In genomic region chr2:62578837-62579640, GRCh38 we compare ENCODE assay signal across 9 cellular contexts.
DNase-seq lines count a peak whose midpoint lies in the region; ATAC-seq and TF ChIP-seq lines count a peak whose summit lies in the region.
"Had no signal": no experiment of that assay in that cellular context is flagged by ENCODE, and none has a peak within 500 bp of the region (broad histone marks: within the 10 kb centered on the region; RNA-seq: fewer than 3 reads in every experiment).

No MANE protein-coding gene starts in this region.

- H3K36me3 ChIP-seq in hepatocyte (replicated peaks; ENCODE audit: insufficient read depth, low read depth): no peaks in the 10 kb centered on the region

- no peaks in the 10 kb centered on the region for H3K9me3 Mint-ChIP-seq in type B pancreatic cell
- no peaks in the 10 kb centered on the region for H3K9me3 Mint-ChIP-seq in activated T-cell treated with anti-CD3 and anti-CD28 coated beads, Interleukin-2, amount 50 U/mL, for 24 hours

- H3K4me3 ChIP-seq in astrocyte of the cerebellum (ENCODE audit: low read depth, low read length) (no peak overlapping the region), hepatocyte (no peak overlapping the region)

- H3K4me2 ChIP-seq in hepatocyte: no peak overlapping the region

- H3K4me3 Mint-ChIP-seq in type B pancreatic cell: no peak overlapping the region
- no peak overlapping the region for H3K4me3 Mint-ChIP-seq in activated T-cell treated with anti-CD3 and anti-CD28 coated beads, Interleukin-2, amount 50 U/mL, for 24 hours
- H3K4me3 Mint-ChIP-seq: activated naive CD8-positive, alpha-beta T cell had no signal

- no peaks in the 10 kb centered on the region for H3K9me3 ChIP-seq in hepatocyte (ENCODE audit: low read depth)

- no peaks in the 10 kb centered on the region for H3K27me3 ChIP-seq in hepatocyte

- H3K4me1 ChIP-seq in hepatocyte (ENCODE audit: insufficient read depth): peaks cover 9% of the 10 kb centered on the region

- DNase-seq in HPDE6-E6E7 (ENCODE audit: extremely low spot score) (peak; percentile 61), astrocyte of the cerebellum (ENCODE audit: low read depth) (peak; percentile 15), hepatocyte (ENCODE audit: low spot score) (no peak), type B pancreatic cell (ENCODE audit: extremely low spot score, unreplicated experiment) (no peak)
- no peak for DNase-seq in activated T-cell treated with anti-CD3 and anti-CD28 coated beads, Interleukin-2, amount 50 U/mL, for 24 hours
- DNase-seq: activated CD4-positive, CD25-positive, alpha-beta regulatory T cell had no signal

- peak overlapping the region; percentile 12 for H3K27ac Mint-ChIP-seq in type B pancreatic cell
- H3K27ac Mint-ChIP-seq in activated T-cell treated with anti-CD3 and anti-CD28 coated beads, Interleukin-2, amount 50 U/mL, for 24 hours: no peak overlapping the region
- H3K27ac Mint-ChIP-seq: activated naive CD8-positive, alpha-beta T cell had no signal

- H2AFZ ChIP-seq in hepatocyte: no peak overlapping the region

- no peak for ATAC-seq in HG03354 (IDR thresholded peaks at IDR 0.05; ENCODE audit: poor library complexity, severe bottlenecking, unreplicated experiment)
- ATAC-seq in GM18867 (IDR thresholded peaks at IDR 0.05; ENCODE audit: unreplicated experiment): no peak

- WGBS in hepatocyte (ENCODE audit: low lambda C conversion rate, missing lambda C conversion rate): 77% methylated on average over 7 of the region's 7 CpGs

- peaks cover 19% of the 10 kb centered on the region for H3K4me1 Mint-ChIP-seq in type B pancreatic cell (ENCODE audit: unreplicated experiment)
- no peaks in the 10 kb centered on the region for H3K4me1 Mint-ChIP-seq in activated T-cell treated with anti-CD3 and anti-CD28 coated beads, Interleukin-2, amount 50 U/mL, for 24 hours (ENCODE audit: low read depth)

- in situ Hi-C loops in astrocyte of the cerebellum (cut with HindIII; ENCODE audit: low sequenced_read_pairs): no loop called here

- no peak for TF ChIP-seq CTCF in astrocyte of the cerebellum (IDR thresholded peaks at IDR 0.05; ENCODE audit: low read depth, low read length, missing control alignments)
- TF ChIP-seq CTCF in hepatocyte (IDR thresholded peaks at IDR 0.05; ENCODE audit: poor library complexity): no peak
- TF ChIP-seq CTCF in type B pancreatic cell (conservative IDR thresholded peaks at IDR 0.05): no peak

- H3K9me2 ChIP-seq in hepatocyte (replicated peaks; ENCODE audit: insufficient read depth): no peaks in the 10 kb centered on the region

- peak overlapping the region; percentile 68 for H3K27ac ChIP-seq in hepatocyte

- no peaks in the 10 kb centered on the region for H3K27me3 Mint-ChIP-seq in type B pancreatic cell
- no peaks in the 10 kb centered on the region for H3K27me3 Mint-ChIP-seq in activated T-cell treated with anti-CD3 and anti-CD28 coated beads, Interleukin-2, amount 50 U/mL, for 24 hours

- no peaks in the 10 kb centered on the region for H4K20me1 ChIP-seq in hepatocyte (ENCODE audit: insufficient read depth, poor library complexity, severe bottlenecking)

- H3K79me2 ChIP-seq in hepatocyte: no peaks in the 10 kb centered on the region

- no peaks in the 10 kb centered on the region for H3K36me3 Mint-ChIP-seq in type B pancreatic cell
- H3K36me3 Mint-ChIP-seq in activated T-cell treated with anti-CD3 and anti-CD28 coated beads, Interleukin-2, amount 50 U/mL, for 24 hours (ENCODE audit: low read depth): no peaks in the 10 kb centered on the region
- H3K36me3 Mint-ChIP-seq: activated naive CD8-positive, alpha-beta T cell had no signal

Comparison
In these comparisons a context has a peak if more than half of its experiments do, and no peak if none do; other contexts are left out.
1. DNase-seq: peak in HPDE6-E6E7 (single experiment) and astrocyte of the cerebellum (single experiment); none in hepatocyte (single experiment), type B pancreatic cell (single experiment) and activated T-cell treated with anti-CD3 and anti-CD28 coated beads, Interleukin-2, amount 50 U/mL, for 24 hours (single experiment).